Comparison of ENCODE assay signal across 8 cellular contexts in genomic region chr3:71063768-71064287, GRCh38.
DNase-seq lines count a peak whose midpoint lies in the region; ATAC-seq and TF ChIP-seq lines count a peak whose summit lies in the region.

No MANE protein-coding gene starts in this region.

- peak overlapping the region; percentile 49 for H3K4me3 ChIP-seq in NB4 (ENCODE audit: low read depth, low read length)

- H3K4me1 Mint-ChIP-seq in activated T-helper 17 cell treated with anti-CD3 and anti-CD28 coated beads, Interleukin-2, amount 50 U/mL, for 72 hours, result peaks cover 41% of the 10 kb centered on the region

- H3K4me3 Mint-ChIP-seq in activated T-helper 17 cell treated with anti-CD3 and anti-CD28 coated beads, Interleukin-2, amount 50 U/mL, for 72 hours, result no peak overlapping the region

- DNase-seq in NB4 (ENCODE audit: low read depth), result peak; percentile 38
- peak; percentile 35 for DNase-seq in foreskin melanocyte
- DNase-seq in omental fat pad (ENCODE audit: low spot score), result no peak
- DNase-seq in NCI-H2171 treated with DMSO at 0.1 percent for 48 hours (lab: John Stamatoyannopoulos, UW), result no peak
- no peak for DNase-seq in NCI-H345 treated with DMSO at 0.1 percent for 48 hours (lab: John Stamatoyannopoulos, UW; ENCODE audit: unreplicated experiment)

- no peak overlapping the region for H3K27ac Mint-ChIP-seq in activated T-helper 17 cell treated with anti-CD3 and anti-CD28 coated beads, Interleukin-2, amount 50 U/mL, for 72 hours

- ATAC-seq in GM19035 (IDR thresholded peaks at IDR 0.05; ENCODE audit: unreplicated experiment) (peak; percentile 38), omental fat pad (ENCODE audit: low FRiP score) (peak; percentile 63), GM18520 (IDR thresholded peaks at IDR 0.05; ENCODE audit: unreplicated experiment) (no peak)
- ATAC-seq in activated T-helper 17 cell treated with anti-CD3 and anti-CD28 coated beads, Interleukin-2, amount 50 U/mL, for 72 hours (replicated peaks), result peak; percentile 30

- H3K9me3 Mint-ChIP-seq in activated T-helper 17 cell treated with anti-CD3 and anti-CD28 coated beads, Interleukin-2, amount 50 U/mL, for 72 hours, result no peaks in the 10 kb centered on the region

- H3K36me3 Mint-ChIP-seq in activated T-helper 17 cell treated with anti-CD3 and anti-CD28 coated beads, Interleukin-2, amount 50 U/mL, for 72 hours (ENCODE audit: low read depth), result peaks cover 26% of the 10 kb centered on the region

- TF ChIP-seq POLR2A in NB4 (IDR thresholded peaks at IDR 0.05; ENCODE audit: extremely low read depth, insufficient read length), result no peak

- H3K27me3 Mint-ChIP-seq in activated T-helper 17 cell treated with anti-CD3 and anti-CD28 coated beads, Interleukin-2, amount 50 U/mL, for 72 hours, result no peaks in the 10 kb centered on the region

- TF ChIP-seq CTCF in NB4 (IDR thresholded peaks at IDR 0.05; ENCODE audit: low read depth, low read length) (no peak), omental fat pad (IDR thresholded peaks at IDR 0.05) (no peak)

Comparison
In these comparisons a context has a peak if more than half of its experiments do, and no peak if none do; other contexts are left out.
1. DNase-seq: peak in NB4 (single experiment) and foreskin melanocyte (single experiment); none in omental fat pad (single experiment), NCI-H2171 treated with DMSO at 0.1 percent for 48 hours (single experiment) and NCI-H345 treated with DMSO at 0.1 percent for 48 hours (single experiment).